ENCODE assay signal across 19 cellular contexts in genomic region chr11:107566569-107566968, GRCh38. TPM values are rescaled to one million over a fixed set of nuclear protein-coding genes. Genes with fewer than 3 reads are reported as not detected.
DNase-seq lines count a peak whose midpoint lies in the region; TF ChIP-seq lines count a peak whose summit lies in the region.
"Had no signal": no experiment of that assay in that cellular context is flagged by ENCODE, and none has a peak within 500 bp of the region (broad histone marks: within the 10 kb centered on the region; RNA-seq: fewer than 3 reads in every experiment).

No MANE protein-coding gene starts in this region.

- H3K4me3 Mint-ChIP-seq in activated CD4-positive, alpha-beta T cell treated with anti-CD3 and anti-CD28 coated beads, Interleukin-2, amount 10 ng/mL, durations not matched to agents 24 days and 14 days, result peak overlapping the region; percentile 93

- H3K4me2 ChIP-seq in OCI-LY7 (ENCODE audit: low read length) (peak overlapping the region; percentile 99), parathyroid adenoma (ENCODE audit: low read length) (no peak overlapping the region)

- H3K9ac ChIP-seq in parathyroid adenoma, result no peak overlapping the region

- H3K4me3 ChIP-seq in OCI-LY7 (ENCODE audit: low read depth, low read length, poor library complexity, severe bottlenecking) (peak overlapping the region; percentile 76), parathyroid adenoma (ENCODE audit: low read depth, low read length) (no peak overlapping the region)

- no peak for DNase-seq in activated CD4-positive, alpha-beta T cell treated with anti-CD3 and anti-CD28 coated beads, Interleukin-2, amount 10 ng/mL, durations not matched to agents 24 days and 14 days
- no peak for DNase-seq in activated CD4-positive, alpha-beta T cell treated with anti-CD3 and anti-CD28 coated beads, Interleukin-2, amount 50 U/mL, for 1 hour
- DNase-seq in OCI-LY7 (ENCODE audit: low spot score) (no peak), caudate nucleus (lab: John Stamatoyannopoulos, UW) (no peak), middle frontal gyrus (ENCODE audit: extremely low spot score, low spot score) (no peak), NCI-H82 (lab: John Stamatoyannopoulos, UW) (no peak), DMS79 (lab: John Stamatoyannopoulos, UW) (no peak)
- DNase-seq: activated CD8-positive, alpha-beta memory T cell treated with anti-CD3 and anti-CD28 coated beads, Interleukin-2, amount 50 U/mL, for 4 hours; brain microvascular endothelial cell; heart right ventricle; NCI-H1092 treated with DMSO at 0.1 percent for 48 hours; NCI-H446 treated with DMSO at 0.1 percent for 48 hours; ovary; Peyer's patch; T-helper 9 cell; tibial artery had no signal

- H2AFZ ChIP-seq in OCI-LY7 (ENCODE audit: low read length) (peak overlapping the region; percentile 97; the same call in 1 of the 2 replicates), parathyroid adenoma (peak overlapping the region; percentile 94)

- H3K27ac ChIP-seq in OCI-LY7 (ENCODE audit: low read depth, low read length, poor library complexity, severe bottlenecking), result peak overlapping the region; percentile 86
- H3K27ac ChIP-seq in caudate nucleus (ENCODE audit: low read depth, low read length), result peak overlapping the region; percentile 75
- no peak overlapping the region for H3K27ac ChIP-seq in parathyroid adenoma
- H3K27ac ChIP-seq: ovary had no signal

- H3K27ac Mint-ChIP-seq in activated CD4-positive, alpha-beta T cell treated with anti-CD3 and anti-CD28 coated beads, Interleukin-2, amount 10 ng/mL, durations not matched to agents 24 days and 14 days, result peak overlapping the region; percentile 38

- no peaks in the 10 kb centered on the region for H3K27me3 ChIP-seq in parathyroid adenoma (ENCODE audit: control insufficient read depth, insufficient read depth, low read length)
- H3K27me3 ChIP-seq: brain microvascular endothelial cell, ovary, Peyer's patch, tibial artery had no signal

- H3K9me3 Mint-ChIP-seq in activated CD4-positive, alpha-beta T cell treated with anti-CD3 and anti-CD28 coated beads, Interleukin-2, amount 10 ng/mL, durations not matched to agents 24 days and 14 days, result no peaks in the 10 kb centered on the region

- H3K9me3 ChIP-seq in OCI-LY7 (ENCODE audit: low read length) (no peaks in the 10 kb centered on the region), parathyroid adenoma (ENCODE audit: control insufficient read depth, low read length) (no peaks in the 10 kb centered on the region)
- H3K9me3 ChIP-seq: A549, heart right ventricle, ovary, Peyer's patch, tibial artery had no signal

- no peaks in the 10 kb centered on the region for H3K9me2 ChIP-seq in OCI-LY7 (ENCODE audit: insufficient read depth, low read length)

- H3K36me3 Mint-ChIP-seq in activated CD4-positive, alpha-beta T cell treated with anti-CD3 and anti-CD28 coated beads, Interleukin-2, amount 10 ng/mL, durations not matched to agents 24 days and 14 days (ENCODE audit: low read depth), result peaks cover 1% of the 10 kb centered on the region

- H3K79me2 ChIP-seq in OCI-LY7 (ENCODE audit: insufficient read depth, low read depth, low read length) (peaks cover 35% of the 10 kb centered on the region), parathyroid adenoma (no peaks in the 10 kb centered on the region)

- TF ChIP-seq CTCF in OCI-LY7 (conservative IDR thresholded peaks at IDR 0.05; ENCODE audit: low read length) (no peak), parathyroid adenoma (IDR thresholded peaks at IDR 0.05) (no peak)

- peaks cover under 1% of the 10 kb centered on the region for H3K27me3 Mint-ChIP-seq in activated CD4-positive, alpha-beta T cell treated with anti-CD3 and anti-CD28 coated beads, Interleukin-2, amount 10 ng/mL, durations not matched to agents 24 days and 14 days

- CTCF ChIA-PET in OCI-LY7 (lab: Charles Lee; ENCODE audit: unreplicated experiment), result interaction anchor here (0.6 to 2.1 kb wide), 2 partner anchors 442 to 1415 kb away, joined by 3 to 7 read pairs; partner anchors contain the start of gene CUL5

- peaks cover 49% of the 10 kb centered on the region for H3K4me1 ChIP-seq in OCI-LY7 (ENCODE audit: insufficient read depth, low read length, poor library complexity, severe bottlenecking)
- H3K4me1 ChIP-seq in parathyroid adenoma, result no peaks in the 10 kb centered on the region

- H3K4me1 Mint-ChIP-seq in activated CD4-positive, alpha-beta T cell treated with anti-CD3 and anti-CD28 coated beads, Interleukin-2, amount 10 ng/mL, durations not matched to agents 24 days and 14 days, result peaks cover 34% of the 10 kb centered on the region

- intact Hi-C loops in activated CD4-positive, alpha-beta T cell treated with anti-CD3 and anti-CD28 coated beads, Interleukin-2, amount 10 ng/mL, durations not matched to agents 24 days and 14 days (cut with micrococcal nuclease), result loop anchor here (10.0 kb wide), 3 partner anchors 658 to 1492 kb away; partner anchors contain the start of genes AASDHPPT, ATM, KBTBD3 and NPAT
- intact Hi-C loops in OCI-LY7 (cut with micrococcal nuclease; ENCODE audit: unreplicated experiment), result loop anchor here (5.0 to 10.0 kb wide), 2 partner anchors 109 to 658 kb away; partner anchors contain the start of genes ATM, CWF19L2 and NPAT

- no peaks in the 10 kb centered on the region for H4K20me1 ChIP-seq in OCI-LY7 (ENCODE audit: insufficient read depth, low read length)

- POLR2A ChIA-PET in OCI-LY7 (lab: Charles Lee), result interaction anchor here (0.6 to 4.1 kb wide), 9 partner anchors 8 to 205 kb away, joined by 3 to 20 read pairs (median 5); partner anchors contain the start of gene CWF19L2

- BruUV-seq in OCI-LY7 (replicated peaks; lab: Mats Ljungman, UMichigan), result no TSS peak

- H3K36me3 ChIP-seq in OCI-LY7 (ENCODE audit: insufficient read depth, low read length) (peaks cover 8% of the 10 kb centered on the region), parathyroid adenoma (ENCODE audit: control insufficient read depth, insufficient read depth, low read length) (no peaks in the 10 kb centered on the region)
- H3K36me3 ChIP-seq: brain microvascular endothelial cell, heart right ventricle, ovary, Peyer's patch, tibial artery had no signal

RNA-seq across cellular contexts. Expression of gene ALKBH8, which starts 1.0 kb away (rescaled TPM):
- 13.3 and 15.0 TPM in 2 replicates for total RNA-seq in activated CD4-positive, alpha-beta T cell treated with anti-CD3 and anti-CD28 coated beads, Interleukin-2, amount 10 ng/mL, durations not matched to agents 24 days and 14 days
- total RNA-seq in OCI-LY7 (2014; rRNA removed; shearing (Covaris generic)), result 12.2 and 21.3 TPM in 2 replicates
- total RNA-seq in OCI-LY7 (2022), result 16.8 and 20.0 TPM in 2 replicates

RNA-seq across cellular contexts. Expression of gene ELMOD1, which starts 24.4 kb away (rescaled TPM):
- total RNA-seq in activated CD4-positive, alpha-beta T cell treated with anti-CD3 and anti-CD28 coated beads, Interleukin-2, amount 10 ng/mL, durations not matched to agents 24 days and 14 days, result not detected in 2 replicates
- total RNA-seq in OCI-LY7 (2014; rRNA removed; shearing (Covaris generic)), result not detected in 2 replicates
- total RNA-seq in OCI-LY7 (2022), result not detected in 2 replicates
- total RNA-seq: GM12878, Peyer's patch had no signal
